ENCODE assay signal across 19 cellular contexts in genomic region chr1:193237381-193237978, GRCh38. TPM values are rescaled to one million over a fixed set of nuclear protein-coding genes. Genes with fewer than 3 reads are reported as not detected.
DNase-seq lines count a peak whose midpoint lies in the region; TF ChIP-seq lines count a peak whose summit lies in the region.
"Had no signal": no experiment of that assay in that cellular context is flagged by ENCODE, and none has a peak within 500 bp of the region (broad histone marks: within the 10 kb centered on the region; RNA-seq: fewer than 3 reads in every experiment).

No MANE protein-coding gene starts in this region.

- H3K4me1 ChIP-seq in HEK293 (ENCODE audit: control insufficient read depth, insufficient read depth, low read length) = 0 out of 2 replicates have a peak, but pooled peaks cover 3% of the 10 kb centered on the region
- H3K4me1 ChIP-seq in endodermal cell (ENCODE audit: control insufficient read depth, insufficient read depth, low read length) = no peaks in the 10 kb centered on the region
- H3K4me1 ChIP-seq: BE2C had no signal

- CTCF ChIA-PET in HEK293 (lab: Yijun Ruan, JAX) = no interaction called here

- no peak overlapping the region for H3K27ac ChIP-seq in HEK293 (ENCODE audit: extremely low read depth, low read depth, low read length)
- H3K27ac ChIP-seq in endodermal cell (ENCODE audit: low read depth, low read length) = no peak overlapping the region
- H3K27ac ChIP-seq: HL-60 had no signal

- H3K9me3 ChIP-seq in HEK293 (ENCODE audit: control insufficient read depth, insufficient read depth, low read depth, low read length) = no peaks in the 10 kb centered on the region
- H3K9me3 ChIP-seq in endodermal cell (ENCODE audit: control insufficient read depth, low read length) = peaks cover 34% of the 10 kb centered on the region
- H3K9me3 ChIP-seq: BE2C had no signal

- DNase-seq in endodermal cell = no peak
- DNase-seq in left kidney (ENCODE audit: low read depth, low spot score) = peak; percentile 22
- no peak for DNase-seq in medulla oblongata (ENCODE audit: extremely low spot score)
- no peak for DNase-seq in NCI-H446 treated with DMSO at 0.1 percent for 48 hours (lab: John Stamatoyannopoulos, UW)
- no peak for DNase-seq in putamen (ENCODE audit: low spot score)
- DNase-seq: ACHN; BE2C; C1 segment of cervical spinal cord; CD4-positive, alpha-beta T cell; DMS153; DMS79; GDM1; HCEC 1CT; HFFc6 had no signal

- H3K9ac ChIP-seq in endodermal cell (ENCODE audit: extremely low read depth, low read length, poor library complexity, severe bottlenecking) = no peak overlapping the region

- H3K36me3 ChIP-seq in HEK293 (ENCODE audit: control insufficient read depth in 2 of 2, insufficient read depth in 1 of 2, low read length in 2 of 2) = no peaks in the 10 kb centered on the region; a peak in 1 of 3 replicates
- H3K36me3 ChIP-seq in endodermal cell (ENCODE audit: control insufficient read depth, insufficient read depth, low read length) = peaks cover 61% of the 10 kb centered on the region

- H3K4me3 ChIP-seq in HEK293 (ENCODE audit: low read depth, low read length) (no peak overlapping the region), endodermal cell (ENCODE audit: low read length) (peak overlapping the region; percentile 61)
- H3K4me3 ChIP-seq: GM23338 had no signal

- no peaks in the 10 kb centered on the region for H3K27me3 Mint-ChIP-seq in endodermal cell (ENCODE audit: insufficient read depth)
- H3K27me3 Mint-ChIP-seq: CD4-positive, alpha-beta T cell had no signal

- H3K36me3 Mint-ChIP-seq in endodermal cell (ENCODE audit: low read depth) = peaks cover 69% of the 10 kb centered on the region

- no peak overlapping the region for H3K4me3 Mint-ChIP-seq in endodermal cell
- H3K4me3 Mint-ChIP-seq: CD4-positive, alpha-beta T cell; GM23338; HFFc6 had no signal

- POLR2A ChIA-PET in HEK293 (lab: Yijun Ruan, JAX) = no interaction called here

- H3K27ac Mint-ChIP-seq in endodermal cell = no peak overlapping the region
- H3K27ac Mint-ChIP-seq: CD4-positive, alpha-beta T cell; GM23338; HFFc6 had no signal

- TF ChIP-seq CTCF in HEK293 (tag by site-specific recombination; IDR thresholded peaks at IDR 0.05) = no peak
- TF ChIP-seq CTCF in endodermal cell (conservative IDR thresholded peaks at IDR 0.05) = no peak

- H3K9me3 Mint-ChIP-seq in endodermal cell = peaks cover 29% of the 10 kb centered on the region
- H3K9me3 Mint-ChIP-seq: CD4-positive, alpha-beta T cell; GM23338; HFFc6 had no signal

- no peaks in the 10 kb centered on the region for H3K4me1 Mint-ChIP-seq in endodermal cell
- H3K4me1 Mint-ChIP-seq: GM23338 had no signal

- no peaks in the 10 kb centered on the region for H3K27me3 ChIP-seq in endodermal cell (ENCODE audit: control insufficient read depth, insufficient read depth, low read length, poor library complexity, severe bottlenecking)
- H3K27me3 ChIP-seq: BE2C had no signal

- WGBS in endodermal cell (ENCODE audit: insufficient coverage in 1 of 2, insufficient read length in 1 of 2), 2 experiments = 88 to 94% methylated on average over 15 of the region's 15 CpGs

TF ChIP-seq in HEK293, 187 proteins besides CTCF, POLR2A, EP300 and RAD21:
- TF ChIP-seq WT1 (tag by site-specific recombination; IDR thresholded peaks at IDR 0.05) (peak; percentile 88), HIC1 (tag by site-specific recombination; IDR thresholded peaks at IDR 0.05) (no peak), ZNF48 (tag by site-specific recombination; IDR thresholded peaks at IDR 0.05) (no peak), SALL2 (tag by site-specific recombination; IDR thresholded peaks at IDR 0.05; ENCODE audit: borderline replicate concordance) (no peak), ZNF560 (tag by site-specific recombination; IDR thresholded peaks at IDR 0.05; ENCODE audit: borderline replicate concordance) (no peak), ZNF521 (tag by site-specific recombination; IDR thresholded peaks at IDR 0.05) (no peak), FEZF1 (tag by site-specific recombination; IDR thresholded peaks at IDR 0.05) (no peak), ZNF701 (tag by site-specific recombination; IDR thresholded peaks at IDR 0.05) (no peak), ZNF37A (tag by site-specific recombination; IDR thresholded peaks at IDR 0.05) (no peak), EGR2 (tag by site-specific recombination; IDR thresholded peaks at IDR 0.05; ENCODE audit: low read depth) (no peak; the same call in 1 of the 2 replicates), TRIM28 (IDR thresholded peaks at IDR 0.05; ENCODE audit: borderline replicate concordance, low read length) (0 out of 2 replicates have a peak, but pooled peaks have one; percentile 24), ZNF555 (tag by site-specific recombination; conservative IDR thresholded peaks at IDR 0.05) (no peak), ZNF391 (tag by site-specific recombination; IDR thresholded peaks at IDR 0.05; ENCODE audit: borderline replicate concordance, low read depth) (no peak), ZNF202 (tag by site-specific recombination; IDR thresholded peaks at IDR 0.05; ENCODE audit: borderline replicate concordance) (no peak), ZNF513 (tag by site-specific recombination; IDR thresholded peaks at IDR 0.05) (no peak), ZNF768 (tag by site-specific recombination; IDR thresholded peaks at IDR 0.05) (no peak), ZNF274 (IDR thresholded peaks at IDR 0.05; ENCODE audit: low read length) (no peak), ZNF274 (tag by site-specific recombination; IDR thresholded peaks at IDR 0.05; ENCODE audit: borderline replicate concordance) (no peak), SP7 (tag by site-specific recombination; IDR thresholded peaks at IDR 0.05) (0 out of 2 replicates have a peak, but pooled peaks have one; percentile 12), GLIS1 (tag by site-specific recombination; IDR thresholded peaks at IDR 0.05) (peak; percentile 34; the same call in 1 of the 2 replicates), ZNF624 (tag by site-specific recombination; IDR thresholded peaks at IDR 0.05) (no peak), ZNF792 (tag by site-specific recombination; IDR thresholded peaks at IDR 0.05) (no peak)
- TF ChIP-seq, protein P1, sequence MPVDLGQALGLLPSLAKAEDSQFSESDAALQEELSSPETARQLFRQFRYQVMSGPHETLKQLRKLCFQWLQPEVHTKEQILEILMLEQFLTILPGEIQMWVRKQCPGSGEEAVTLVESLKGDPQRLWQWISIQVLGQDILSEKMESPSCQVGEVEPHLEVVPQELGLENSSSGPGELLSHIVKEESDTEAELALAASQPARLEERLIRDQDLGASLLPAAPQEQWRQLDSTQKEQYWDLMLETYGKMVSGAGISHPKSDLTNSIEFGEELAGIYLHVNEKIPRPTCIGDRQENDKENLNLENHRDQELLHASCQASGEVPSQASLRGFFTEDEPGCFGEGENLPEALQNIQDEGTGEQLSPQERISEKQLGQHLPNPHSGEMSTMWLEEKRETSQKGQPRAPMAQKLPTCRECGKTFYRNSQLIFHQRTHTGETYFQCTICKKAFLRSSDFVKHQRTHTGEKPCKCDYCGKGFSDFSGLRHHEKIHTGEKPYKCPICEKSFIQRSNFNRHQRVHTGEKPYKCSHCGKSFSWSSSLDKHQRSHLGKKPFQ (tag by site-specific recombination; IDR thresholded peaks at IDR 0.05) = no peak

RNA-seq across cellular contexts. Expression of gene B3GALT2, which starts 51.1 kb away (rescaled TPM):
- not detected for total RNA-seq in endodermal cell
- 1.8 TPM for polyA plus RNA-seq in endodermal cell (2013, experiment 1 of 2)
- polyA plus RNA-seq in endodermal cell (2013, experiment 2 of 2) = 2.2 TPM
- total RNA-seq: Daoy, GM23338, HT1080 had no signal
